ENCODE assay signal across 22 cellular contexts in the genomic region with DNA sequence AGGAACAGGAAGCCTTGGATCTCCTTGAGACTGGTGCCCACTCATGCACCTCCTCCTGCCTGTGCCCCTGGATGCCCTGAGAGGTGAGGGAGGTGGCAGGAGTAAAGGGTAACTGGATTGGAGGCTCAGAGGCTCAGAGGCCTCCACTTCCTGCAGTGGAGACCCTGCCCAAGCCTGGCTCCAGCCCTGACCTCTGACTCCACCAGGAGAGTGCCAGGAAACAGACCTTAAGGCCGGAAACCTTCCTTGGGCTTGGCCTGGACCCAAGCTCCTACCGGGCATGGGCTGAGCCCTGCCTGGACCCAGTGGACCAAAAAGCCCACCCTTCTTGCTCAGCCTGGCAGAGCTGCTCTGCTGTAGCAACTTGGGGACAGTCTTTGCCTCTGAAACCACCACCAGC. TPM values are rescaled to one million over a fixed set of nuclear protein-coding genes. Genes with fewer than 3 reads are reported as not detected.
DNase-seq lines count a peak whose midpoint lies in the region; ATAC-seq and TF ChIP-seq lines count a peak whose summit lies in the region.
"Had no signal": no experiment of that assay in that cellular context is flagged by ENCODE, and none has a peak within 500 bp of the region (broad histone marks: within the 10 kb centered on the region; RNA-seq: fewer than 3 reads in every experiment).

No MANE protein-coding gene starts in this region.

- no peak overlapping the region for H3K14ac ChIP-seq in IMR-90 (replicated peaks; ENCODE audit: low read depth, low read length)
- H3K14ac ChIP-seq in mesenchymal stem cell (ENCODE audit: low read length in 2 of 2): no peak overlapping the region

- no peak overlapping the region for H3K27ac ChIP-seq in IMR-90 (ENCODE audit: insufficient read depth, low read length)
- no peak overlapping the region for H3K27ac ChIP-seq in mesenchymal stem cell (ENCODE audit: low read length, poor library complexity, severe bottlenecking)
- H3K27ac ChIP-seq in stomach: peak overlapping the region; percentile 3 to 41 (median 25)
- H3K27ac ChIP-seq in CD4-positive, alpha-beta memory T cell (ENCODE audit: low read depth, low read length): no peak overlapping the region
- H3K27ac ChIP-seq: GM23248, SJCRH30 had no signal

- H2BK15ac ChIP-seq in IMR-90 (ENCODE audit: low read depth, low read length) (no peak overlapping the region), mesenchymal stem cell (ENCODE audit: low read depth, poor library complexity, severe bottlenecking) (no peak overlapping the region)

- H4K8ac ChIP-seq in IMR-90 (ENCODE audit: low read depth in 2 of 2, low read length in 2 of 2) (no peak overlapping the region), mesenchymal stem cell (ENCODE audit: low read length) (peak overlapping the region; percentile 19)

- POLR2A ChIA-PET in IMR-90 (lab: Charles Lee; ENCODE audit: unreplicated experiment): no interaction called here
- POLR2A ChIA-PET in CD4-positive, alpha-beta memory T cell (lab: Charles Lee; ENCODE audit: partially characterized antibody): no interaction called here
- POLR2A ChIA-PET in activated CD4-positive, alpha-beta T cell treated with anti-CD3 and anti-CD28 coated beads, Interleukin-2, amount 10 ng/mL, durations not matched to agents 7 days and 5 days (lab: Charles Lee): no interaction called here

- H3K4me3 Mint-ChIP-seq in activated T-cell treated with anti-CD3 and anti-CD28 coated beads, Interleukin-2, amount 50 U/mL, for 72 hours: no peak overlapping the region
- H3K4me3 Mint-ChIP-seq in CD4-positive, alpha-beta memory T cell: no peak overlapping the region
- no peak overlapping the region for H3K4me3 Mint-ChIP-seq in activated CD4-positive, alpha-beta T cell treated with anti-CD3 and anti-CD28 coated beads, Interleukin-2, amount 10 ng/mL, durations not matched to agents 7 days and 5 days
- H3K4me3 Mint-ChIP-seq: CD8-positive, alpha-beta T cell had no signal

- H4K91ac ChIP-seq in IMR-90 (ENCODE audit: insufficient read depth, low read depth, low read length): no peak overlapping the region
- H4K91ac ChIP-seq in mesenchymal stem cell (ENCODE audit: low read length): peak overlapping the region; percentile 58

- H3K27me3 Mint-ChIP-seq in activated T-cell treated with anti-CD3 and anti-CD28 coated beads, Interleukin-2, amount 50 U/mL, for 72 hours (ENCODE audit: low read depth): peaks cover 5% of the 10 kb centered on the region
- peaks cover 1 to 2% of the 10 kb centered on the region in 2 donors for H3K27me3 Mint-ChIP-seq in CD4-positive, alpha-beta memory T cell
- H3K27me3 Mint-ChIP-seq in activated CD4-positive, alpha-beta T cell treated with anti-CD3 and anti-CD28 coated beads, Interleukin-2, amount 10 ng/mL, durations not matched to agents 7 days and 5 days: no peaks in the 10 kb centered on the region

- H3K23ac ChIP-seq in IMR-90 (ENCODE audit: low read depth, low read length) (no peak overlapping the region), mesenchymal stem cell (ENCODE audit: low read length in 2 of 2) (no peak overlapping the region)

- H3K4ac ChIP-seq in IMR-90 (ENCODE audit: low read depth, low read length): no peak overlapping the region
- H3K4ac ChIP-seq in mesenchymal stem cell (ENCODE audit: low read depth in 1 of 2, low read length in 2 of 2): no peak overlapping the region

- no peak for ATAC-seq in IMR-90 (ENCODE audit: low read depth)
- no peak for ATAC-seq in activated T-cell treated with anti-CD3 and anti-CD28 coated beads, Interleukin-2, amount 50 U/mL, for 72 hours (replicated peaks in 1 of 2)
- ATAC-seq: CD8-positive, alpha-beta T cell had no signal

- H3K4me2 ChIP-seq in IMR-90 (ENCODE audit: low read depth, low read length) (no peak overlapping the region), mesenchymal stem cell (ENCODE audit: low read length, poor library complexity, severe bottlenecking) (no peak overlapping the region)

- no peaks in the 10 kb centered on the region for H4K20me1 ChIP-seq in IMR-90 (ENCODE audit: insufficient read depth, low read length)

- no peaks in the 10 kb centered on the region for H3K36me3 Mint-ChIP-seq in activated T-cell treated with anti-CD3 and anti-CD28 coated beads, Interleukin-2, amount 50 U/mL, for 72 hours (ENCODE audit: insufficient read depth in 2 of 2)
- H3K36me3 Mint-ChIP-seq in CD4-positive, alpha-beta memory T cell: no peaks in the 10 kb centered on the region
- H3K36me3 Mint-ChIP-seq in activated CD4-positive, alpha-beta T cell treated with anti-CD3 and anti-CD28 coated beads, Interleukin-2, amount 10 ng/mL, durations not matched to agents 7 days and 5 days (ENCODE audit: low read depth): no peaks in the 10 kb centered on the region
- H3K36me3 Mint-ChIP-seq: CD8-positive, alpha-beta T cell had no signal

- H2BK12ac ChIP-seq in mesenchymal stem cell (ENCODE audit: low read length in 2 of 2): peak overlapping the region; percentile 28 to 29

- H2AK9ac ChIP-seq in IMR-90 (replicated peaks; ENCODE audit: low read depth, low read length, poor library complexity): no peak overlapping the region

- intact Hi-C loops in IMR-90 (cut with micrococcal nuclease): loop anchor here (5.0 to 10.0 kb wide), 2 partner anchors 44 to 257 kb away; no protein-coding TSS in a partner anchor
- intact Hi-C loops in stomach (cut with DNase I; ENCODE audit: low total_unique reads): no loop called here
- intact Hi-C loops in CD4-positive, alpha-beta memory T cell (cut with micrococcal nuclease): loop anchor here (5.0 kb wide), 1 partner anchor 259 kb away; no protein-coding TSS in a partner anchor

- H4K5ac ChIP-seq in IMR-90 (ENCODE audit: low read depth, low read length): no peak overlapping the region

- 0 out of 2 replicates have a peak overlapping the region, but pooled peaks have one; percentile 47 for H2AK5ac ChIP-seq in IMR-90 (ENCODE audit: low read depth, low read length)
- H2AK5ac ChIP-seq in mesenchymal stem cell (ENCODE audit: low read length, severe bottlenecking): peak overlapping the region; percentile 53

- H3K9me1 ChIP-seq in IMR-90 (ENCODE audit: insufficient read depth, low read length): peaks cover 5% of the 10 kb centered on the region

- dilution Hi-C loops in IMR-90 (cut with HindIII; ENCODE audit: low sequenced_read_pairs, unreplicated experiment): no loop called here

- H2BK20ac ChIP-seq in IMR-90 (ENCODE audit: low read depth, low read length): no peak overlapping the region

- no peak overlapping the region for H3K4me3 ChIP-seq in IMR-90 (ENCODE audit: insufficient read depth, low read depth, low read length)
- H3K4me3 ChIP-seq in mesenchymal stem cell (ENCODE audit: insufficient read depth in 1 of 2, low read depth in 1 of 2, low read length in 2 of 2): no peak overlapping the region
- H3K4me3 ChIP-seq in stomach: no peak overlapping the region
- H3K4me3 ChIP-seq in CD4-positive, alpha-beta memory T cell (ENCODE audit: low read length in 2 of 2): no peak overlapping the region
- H3K4me3 ChIP-seq: GM23248, SJCRH30 had no signal

- H3K4me1 Mint-ChIP-seq in activated T-cell treated with anti-CD3 and anti-CD28 coated beads, Interleukin-2, amount 50 U/mL, for 72 hours (ENCODE audit: low read depth): peaks cover 31% of the 10 kb centered on the region
- H3K4me1 Mint-ChIP-seq in CD4-positive, alpha-beta memory T cell: peaks cover 21 to 30% (median 23%) of the 10 kb centered on the region in 4 donors
- peaks cover 22% of the 10 kb centered on the region for H3K4me1 Mint-ChIP-seq in activated CD4-positive, alpha-beta T cell treated with anti-CD3 and anti-CD28 coated beads, Interleukin-2, amount 10 ng/mL, durations not matched to agents 7 days and 5 days

- TF ChIP-seq RAD21 in IMR-90 (IDR thresholded peaks at IDR 0.05; ENCODE audit: low read length): no peak

- H3K27me3 ChIP-seq in IMR-90 (ENCODE audit: control insufficient read depth, insufficient read depth, low read length): no peaks in the 10 kb centered on the region
- H3K27me3 ChIP-seq in mesenchymal stem cell (ENCODE audit: control insufficient read depth in 1 of 2, insufficient read depth in 1 of 2, low read length in 2 of 2): no peaks in the 10 kb centered on the region
- H3K27me3 ChIP-seq in stomach: no peaks in the 10 kb centered on the region
- H3K27me3 ChIP-seq in CD4-positive, alpha-beta memory T cell (ENCODE audit: insufficient read depth, low read length): no peaks in the 10 kb centered on the region
- H3K27me3 ChIP-seq: BE2C, SJCRH30 had no signal

- H2AFZ ChIP-seq in IMR-90 (replicated peaks; ENCODE audit: low read length, poor library complexity) (no peak overlapping the region), mesenchymal stem cell (ENCODE audit: low read depth, low read length) (no peak overlapping the region)
- H2AFZ ChIP-seq: GM23248 had no signal

- no peak overlapping the region for H3K27ac Mint-ChIP-seq in activated T-cell treated with anti-CD3 and anti-CD28 coated beads, Interleukin-2, amount 50 U/mL, for 72 hours
- peak overlapping the region in 1 of 7 donors; percentile 10 for H3K27ac Mint-ChIP-seq in CD4-positive, alpha-beta memory T cell
- no peak overlapping the region for H3K27ac Mint-ChIP-seq in activated CD4-positive, alpha-beta T cell treated with anti-CD3 and anti-CD28 coated beads, Interleukin-2, amount 10 ng/mL, durations not matched to agents 7 days and 5 days

- no peaks in the 10 kb centered on the region for H3K79me1 ChIP-seq in IMR-90 (ENCODE audit: low read depth in 1 of 2, low read length in 2 of 2)
- H3K79me1 ChIP-seq in mesenchymal stem cell (replicated peaks; ENCODE audit: low read length, poor library complexity, severe bottlenecking): no peaks in the 10 kb centered on the region

- no peak for TF ChIP-seq EP300 in stomach (IDR thresholded peaks at IDR 0.05)

- TF ChIP-seq POLR2A in IMR-90 (IDR thresholded peaks at IDR 0.05; ENCODE audit: low read depth, low read length) (no peak), stomach (IDR thresholded peaks at IDR 0.05) (no peak)

- in situ Hi-C loops in IMR-90 (cut with MboI; ENCODE audit: low sequenced_read_pairs): loop anchor here (25.0 kb wide), 1 partner anchor 249 kb away; no protein-coding TSS in a partner anchor

- CTCF ChIA-PET in IMR-90 (lab: Yijun Ruan, JAX): no interaction called here
- CTCF ChIA-PET in CD4-positive, alpha-beta memory T cell (lab: Charles Lee; ENCODE audit: partially characterized antibody): no interaction called here
- CTCF ChIA-PET in activated CD4-positive, alpha-beta T cell treated with anti-CD3 and anti-CD28 coated beads, Interleukin-2, amount 10 ng/mL, durations not matched to agents 7 days and 5 days (lab: Charles Lee): no interaction called here

- H3K4me1 ChIP-seq in IMR-90 (ENCODE audit: control insufficient read depth, insufficient read depth, low read length) (peaks cover 6% of the 10 kb centered on the region), mesenchymal stem cell (ENCODE audit: control insufficient read depth, insufficient read depth, low read depth, low read length) (peaks cover 16% of the 10 kb centered on the region), stomach (peaks cover 17 to 52% (median 36%) of the 10 kb centered on the region in 4 donors)
- H3K4me1 ChIP-seq in CD4-positive, alpha-beta memory T cell (ENCODE audit: insufficient read depth, low read length): peaks cover 19% of the 10 kb centered on the region

- no peak for TF ChIP-seq CTCF in IMR-90 (conservative IDR thresholded peaks at IDR 0.05; ENCODE audit: low read depth, low read length)
- TF ChIP-seq CTCF in stomach (IDR thresholded peaks at IDR 0.05): no peak

- no peak overlapping the region for H2BK5ac ChIP-seq in IMR-90 (ENCODE audit: low read depth, low read length, poor library complexity, severe bottlenecking)
- H2BK5ac ChIP-seq in mesenchymal stem cell (ENCODE audit: low read depth, low read length, poor library complexity, severe bottlenecking): no peak overlapping the region

- H3K9me3 ChIP-seq in IMR-90 (ENCODE audit: control insufficient read depth, insufficient read depth, low read length) (no peaks in the 10 kb centered on the region), mesenchymal stem cell (ENCODE audit: control insufficient read depth, low read length) (no peaks in the 10 kb centered on the region), stomach (no peaks in the 10 kb centered on the region)
- no peaks in the 10 kb centered on the region for H3K9me3 ChIP-seq in CD4-positive, alpha-beta memory T cell (ENCODE audit: control insufficient read depth in 1 of 2, low read length in 2 of 2)
- H3K9me3 ChIP-seq: BE2C, SJCRH30 had no signal

- no peak for DNase-seq in IMR-90
- DNase-seq in dermis blood vessel endothelial cell: peak; percentile 57
- no peak for DNase-seq in mesenchymal stem cell
- no peak for DNase-seq in stomach
- DNase-seq in activated T-cell treated with anti-CD3 and anti-CD28 coated beads, Interleukin-2, amount 50 U/mL, for 72 hours: no peak
- no peak for DNase-seq in CD4-positive, alpha-beta memory T cell
- DNase-seq in hepatic stellate cell (ENCODE audit: low spot score): no peak
- DNase-seq in activated CD4-positive, alpha-beta T cell treated with anti-CD3 and anti-CD28 coated beads, Interleukin-2, amount 10 ng/mL, durations not matched to agents 7 days and 5 days: no peak
- DNase-seq: CD8-positive, alpha-beta T cell; GM23248; HCEC 1CT; KBM-7; MM.1S; NCI-H1092; NCI-H1436 treated with DMSO at 0.1 percent for 48 hours; NCI-H2029; NCI-H2227 treated with DMSO at 0.1 percent for 48 hours; NCI-H510A; SJCRH30 had no signal

- H3K56ac ChIP-seq in IMR-90 (ENCODE audit: extremely low read depth, insufficient read depth, low read length): no peak overlapping the region

- WGBS in IMR-90 (ENCODE audit: extremely low coverage in 2 of 2, insufficient read length in 1 of 2), 2 experiments: 80% methylated on average over 1 of the region's 2 CpGs; no CpG with 5 or more reads in 1 of the 2 experiments
- 84% methylated on average over 2 of the region's 2 CpGs for WGBS in mesenchymal stem cell
- WGBS in stomach, 5 donors: 13 to 60% (median 30%) methylated on average over 2 of the region's 2 CpGs; no CpG with 5 or more reads in 1 of the 5 donors

- H3K36me3 ChIP-seq in IMR-90 (ENCODE audit: control insufficient read depth, insufficient read depth, low read length): no peaks in the 10 kb centered on the region
- no peaks in the 10 kb centered on the region for H3K36me3 ChIP-seq in mesenchymal stem cell (ENCODE audit: control insufficient read depth in 1 of 2, insufficient read depth in 2 of 2, low read depth in 1 of 2, low read length in 2 of 2)
- H3K36me3 ChIP-seq in stomach: no peaks in the 10 kb centered on the region
- H3K36me3 ChIP-seq in CD4-positive, alpha-beta memory T cell (ENCODE audit: insufficient read depth, low read length): no peaks in the 10 kb centered on the region
- H3K36me3 ChIP-seq: BE2C, SJCRH30 had no signal

- no peaks in the 10 kb centered on the region for H3K9me3 Mint-ChIP-seq in activated T-cell treated with anti-CD3 and anti-CD28 coated beads, Interleukin-2, amount 50 U/mL, for 72 hours
- no peaks in the 10 kb centered on the region for H3K9me3 Mint-ChIP-seq in CD4-positive, alpha-beta memory T cell
- no peaks in the 10 kb centered on the region for H3K9me3 Mint-ChIP-seq in activated CD4-positive, alpha-beta T cell treated with anti-CD3 and anti-CD28 coated beads, Interleukin-2, amount 10 ng/mL, durations not matched to agents 7 days and 5 days
- H3K9me3 Mint-ChIP-seq: CD8-positive, alpha-beta T cell had no signal

- H3K9ac ChIP-seq in IMR-90 (ENCODE audit: low read depth, low read length) (no peak overlapping the region), mesenchymal stem cell (ENCODE audit: low read length) (no peak overlapping the region)
- H3K9ac ChIP-seq: GM23248 had no signal

- H3K18ac ChIP-seq in IMR-90 (ENCODE audit: low read depth, low read length) (no peak overlapping the region), mesenchymal stem cell (ENCODE audit: low read depth in 1 of 2, low read length in 2 of 2) (no peak overlapping the region)

- no TSS peak for BruUV-seq in IMR-90 (replicated peaks; lab: Mats Ljungman, UMichigan)

- H2BK120ac ChIP-seq in IMR-90 (ENCODE audit: low read depth, low read length) (no peak overlapping the region), mesenchymal stem cell (ENCODE audit: low read depth, low read length) (no peak overlapping the region)

RNA-seq across cellular contexts. Expression of gene CELA3B, which starts 15.0 kb away (rescaled TPM):
- not detected in 2 replicates for total RNA-seq in IMR-90 (2012; rRNA removed)
- not detected in 2 replicates for polyA plus RNA-seq in IMR-90 (2012; rRNA removed)
- not detected in 2 replicates for polyA plus RNA-seq in IMR-90 (2012; cell fraction: cytosol; rRNA removed)
- not detected in 2 replicates for polyA plus RNA-seq in IMR-90 (2012; cell fraction: nucleus; rRNA removed; ENCODE audit: low replicate concordance)
- not detected in 2 replicates for total RNA-seq in dermis blood vessel endothelial cell
- polyA plus RNA-seq in mesenchymal stem cell (2013, experiment 1 of 2): not detected
- polyA plus RNA-seq in mesenchymal stem cell (2013, experiment 2 of 2): not detected
- total RNA-seq in stomach: 10 to 100 TPM in 1 of 5 donors, not detected in 4; 84.3 TPM
- 10 to 100 TPM in 2 of 3 donors, 1 to 10 TPM in 1; 6.1 to 37.8 (median 18.6) TPM for polyA plus RNA-seq in stomach
- total RNA-seq in activated T-cell treated with anti-CD3 and anti-CD28 coated beads, Interleukin-2, amount 50 U/mL, for 72 hours: not detected
- not detected for total RNA-seq in CD4-positive, alpha-beta memory T cell
- not detected for polyA plus RNA-seq in CD4-positive, alpha-beta memory T cell
- not detected for total RNA-seq in activated CD4-positive, alpha-beta T cell treated with anti-CD3 and anti-CD28 coated beads, Interleukin-2, amount 10 ng/mL, durations not matched to agents 7 days and 5 days
- total RNA-seq: A673; CD8-positive, alpha-beta T cell; G401; GM23248; SJCRH30 had no signal
- polyA plus RNA-seq: GM23248 had no signal

RNA-seq across cellular contexts. Expression of gene HSPG2, which starts 24.7 kb away (rescaled TPM):
- total RNA-seq in IMR-90 (2012; rRNA removed): 15.8 and 23.3 TPM in 2 replicates
- 94.0 and 104 TPM in 2 replicates for polyA plus RNA-seq in IMR-90 (2012; rRNA removed)
- 74.1 and 160 TPM in 2 replicates for polyA plus RNA-seq in IMR-90 (2012; cell fraction: cytosol; rRNA removed)
- 187 and 684 TPM in 2 replicates for polyA plus RNA-seq in IMR-90 (2012; cell fraction: nucleus; rRNA removed; ENCODE audit: low replicate concordance)
- total RNA-seq in dermis blood vessel endothelial cell: 1,406 and 1,997 TPM in 2 replicates
- 26.3 TPM for polyA plus RNA-seq in mesenchymal stem cell (2013, experiment 1 of 2)
- polyA plus RNA-seq in mesenchymal stem cell (2013, experiment 2 of 2): 21.0 TPM
- total RNA-seq in stomach: 100 to 1,000 TPM in 4 of 5 donors, 10 to 100 TPM in 1; 88.7 to 504 (median 186) TPM
- polyA plus RNA-seq in stomach: 10 to 100 TPM; 21.7 to 98.5 (median 62.1) TPM
- 10 to 100 TPM in 1 of 2 donors, 1 to 10 TPM in 1; 4.4 to 11.5 TPM for total RNA-seq in activated T-cell treated with anti-CD3 and anti-CD28 coated beads, Interleukin-2, amount 50 U/mL, for 72 hours
- total RNA-seq in CD4-positive, alpha-beta memory T cell: 1 to 10 TPM; 1.2 TPM
- not detected for polyA plus RNA-seq in CD4-positive, alpha-beta memory T cell
- 1 to 10 TPM; 1.9 to 2.3 TPM for total RNA-seq in activated CD4-positive, alpha-beta T cell treated with anti-CD3 and anti-CD28 coated beads, Interleukin-2, amount 10 ng/mL, durations not matched to agents 7 days and 5 days

RNA-seq across cellular contexts. Expression of gene CELA3A, which starts 39.7 kb away (rescaled TPM):
- not detected in 2 replicates for total RNA-seq in IMR-90 (2012; rRNA removed)
- polyA plus RNA-seq in IMR-90 (2012; rRNA removed): not detected in 2 replicates
- polyA plus RNA-seq in IMR-90 (2012; cell fraction: cytosol; rRNA removed): not detected in 2 replicates
- polyA plus RNA-seq in IMR-90 (2012; cell fraction: nucleus; rRNA removed; ENCODE audit: low replicate concordance): not detected in 2 replicates
- total RNA-seq in dermis blood vessel endothelial cell: not detected in 2 replicates
- polyA plus RNA-seq in mesenchymal stem cell (2013, experiment 1 of 2): not detected
- not detected for polyA plus RNA-seq in mesenchymal stem cell (2013, experiment 2 of 2)
- 10 to 100 TPM in 1 of 5 donors, 1 to 10 TPM in 1, not detected in 3; 3.6 to 17.2 TPM for total RNA-seq in stomach
- 10 to 100 TPM in 2 of 3 donors, 1 to 10 TPM in 1; 7.0 to 62.9 (median 53.2) TPM for polyA plus RNA-seq in stomach
- not detected for total RNA-seq in activated T-cell treated with anti-CD3 and anti-CD28 coated beads, Interleukin-2, amount 50 U/mL, for 72 hours
- not detected for total RNA-seq in CD4-positive, alpha-beta memory T cell
- polyA plus RNA-seq in CD4-positive, alpha-beta memory T cell: not detected
- not detected for total RNA-seq in activated CD4-positive, alpha-beta T cell treated with anti-CD3 and anti-CD28 coated beads, Interleukin-2, amount 10 ng/mL, durations not matched to agents 7 days and 5 days
- total RNA-seq: A673; CD8-positive, alpha-beta T cell; G401; GM23248 had no signal
- polyA plus RNA-seq: GM23248 had no signal

Comparison
In these comparisons a context has a peak if more than half of its experiments do, and no peak if none do; other contexts are left out.
1. H3K27ac ChIP-seq: peak in stomach (5 of 5); none in IMR-90 (single experiment), mesenchymal stem cell (single experiment) and CD4-positive, alpha-beta memory T cell (single experiment).